In genomic region chr11:124193221-124193945, GRCh38 we compare ENCODE assay signal across 1 cellular context.
TF ChIP-seq lines count a peak whose summit lies in the region.

No MANE protein-coding gene starts in this region.

TF ChIP-seq in K562, 482 proteins besides CTCF, POLR2A, EP300 and RAD21 (continued from another document):
- TF ChIP-seq ZNF318 (IDR thresholded peaks at IDR 0.05; ENCODE audit: borderline replicate concordance in 1 of 2, low read depth in 1 of 2): no peak
- no peak for TF ChIP-seq ZBTB43 (CRISPR knock-in tag; IDR thresholded peaks at IDR 0.05)
- no peak for TF ChIP-seq MAX (CRISPR knock-in tag; IDR thresholded peaks at IDR 0.05)
